9 cellular contexts compared by ENCODE assay signal in genomic region chr20:4814696-4815252, GRCh38. TPM values are rescaled to one million over a fixed set of nuclear protein-coding genes. Genes with fewer than 3 reads are reported as not detected.
A peak's percentile ranks its signal among the peaks of the same experiment; 100 is the strongest.
DNase-seq lines count a peak whose midpoint lies in the region; ATAC-seq lines count a peak whose summit lies in the region.
"Had no signal": no experiment of that assay in that cellular context is flagged by ENCODE, and none has a peak within 500 bp of the region (broad histone marks: within the 10 kb centered on the region; RNA-seq: fewer than 3 reads in every experiment).

No MANE protein-coding gene starts in this region.

- no peaks in the 10 kb centered on the region for H3K27me3 Mint-ChIP-seq in activated CD8-positive, alpha-beta T cell treated with anti-CD3 and anti-CD28 coated beads, Interleukin-2, amount 10 ng/mL, durations not matched to agents 7 days and 5 days (ENCODE audit: low read depth)

- POLR2A ChIA-PET in activated CD8-positive, alpha-beta T cell treated with anti-CD3 and anti-CD28 coated beads, Interleukin-2, amount 10 ng/mL, durations not matched to agents 7 days and 5 days (lab: Charles Lee), result interaction anchor here (1.1 to 1.7 kb wide), 5 partner anchors 13 to 1002 kb away, joined by 3 to 10 read pairs (median 4); partner anchors contain the start of gene PCNA

- peak overlapping the region; percentile 98 for H3K27ac Mint-ChIP-seq in activated CD8-positive, alpha-beta T cell treated with anti-CD3 and anti-CD28 coated beads, Interleukin-2, amount 10 ng/mL, durations not matched to agents 7 days and 5 days

- peak overlapping the region; percentile 94 for H3K4me3 Mint-ChIP-seq in activated CD8-positive, alpha-beta T cell treated with anti-CD3 and anti-CD28 coated beads, Interleukin-2, amount 10 ng/mL, durations not matched to agents 7 days and 5 days

- H3K9me3 Mint-ChIP-seq in activated CD8-positive, alpha-beta T cell treated with anti-CD3 and anti-CD28 coated beads, Interleukin-2, amount 10 ng/mL, durations not matched to agents 7 days and 5 days (ENCODE audit: insufficient read depth), result no peaks in the 10 kb centered on the region

- peaks cover 70% of the 10 kb centered on the region for H3K36me3 Mint-ChIP-seq in activated CD8-positive, alpha-beta T cell treated with anti-CD3 and anti-CD28 coated beads, Interleukin-2, amount 10 ng/mL, durations not matched to agents 7 days and 5 days (ENCODE audit: low read depth)

- peak; percentile 43 for ATAC-seq in HG03460 (IDR thresholded peaks at IDR 0.05; ENCODE audit: unreplicated experiment)
- ATAC-seq in activated CD8-positive, alpha-beta T cell treated with anti-CD3 and anti-CD28 coated beads, Interleukin-2, amount 10 ng/mL, durations not matched to agents 7 days and 5 days, result peak; percentile 49
- ATAC-seq: A549 had no signal

- DNase-seq in SKM-1 treated with dmso at 0.1 percent for 144 hours (lab: John Stamatoyannopoulos, UW; ENCODE audit: unreplicated experiment) (peak; percentile 40), SKM-1 (lab: John Stamatoyannopoulos, UW; ENCODE audit: unreplicated experiment) (no peak), globus pallidus (ENCODE audit: low spot score) (peak; percentile 43), HuH-7 (ENCODE audit: low spot score) (no peak), DMS114 treated with DMSO at 0.1 percent for 48 hours (lab: John Stamatoyannopoulos, UW; ENCODE audit: unreplicated experiment) (no peak)
- peak; percentile 79 for DNase-seq in activated CD8-positive, alpha-beta T cell treated with anti-CD3 and anti-CD28 coated beads, Interleukin-2, amount 10 ng/mL, durations not matched to agents 7 days and 5 days
- peak; percentile 74 for DNase-seq in stimulated activated CD4-positive, alpha-beta T cell treated with anti-CD3 and anti-CD28 coated beads, Interleukin-2, amount 100 ng/mL, for 4 hours (ENCODE audit: low read depth)

- H3K4me1 Mint-ChIP-seq in activated CD8-positive, alpha-beta T cell treated with anti-CD3 and anti-CD28 coated beads, Interleukin-2, amount 10 ng/mL, durations not matched to agents 7 days and 5 days (ENCODE audit: low read depth), result peaks cover 74% of the 10 kb centered on the region

- CTCF ChIA-PET in activated CD8-positive, alpha-beta T cell treated with anti-CD3 and anti-CD28 coated beads, Interleukin-2, amount 10 ng/mL, durations not matched to agents 7 days and 5 days (lab: Charles Lee), result interaction anchor here (0.7 to 2.7 kb wide), 9 partner anchors 14 to 286 kb away, joined by 3 to 10 read pairs (median 4); no protein-coding TSS in a partner anchor

RNA-seq across cellular contexts. Expression of gene RASSF2, which starts 8.6 kb away (rescaled TPM):
- total RNA-seq in activated CD8-positive, alpha-beta T cell treated with anti-CD3 and anti-CD28 coated beads, Interleukin-2, amount 10 ng/mL, durations not matched to agents 7 days and 5 days, result 10 to 100 TPM; 57.7 to 58.4 TPM

Comparison
In these comparisons a context has a peak if more than half of its experiments do, and no peak if none do; other contexts are left out.
1. DNase-seq: peak in SKM-1 treated with dmso at 0.1 percent for 144 hours (single experiment), activated CD8-positive, alpha-beta T cell treated with anti-CD3 and anti-CD28 coated beads, Interleukin-2, amount 10 ng/mL, durations not matched to agents 7 days and 5 days (single experiment), globus pallidus (single experiment) and stimulated activated CD4-positive, alpha-beta T cell treated with anti-CD3 and anti-CD28 coated beads, Interleukin-2, amount 100 ng/mL, for 4 hours (single experiment); none in SKM-1 (single experiment), HuH-7 (single experiment) and DMS114 treated with DMSO at 0.1 percent for 48 hours (single experiment).